ENCODE assay signal across 25 cellular contexts in genomic region chr2:218374795-218375194, GRCh38. TPM values are rescaled to one million over a fixed set of nuclear protein-coding genes. Genes with fewer than 3 reads are reported as not detected.
DNase-seq lines count a peak whose midpoint lies in the region; ATAC-seq and TF ChIP-seq lines count a peak whose summit lies in the region.
"Had no signal": no experiment of that assay in that cellular context is flagged by ENCODE, and none has a peak within 500 bp of the region (broad histone marks: within the 10 kb centered on the region; RNA-seq: fewer than 3 reads in every experiment).

No MANE protein-coding gene starts in this region.

- no peak overlapping the region for H3K18ac ChIP-seq in trophoblast cell (ENCODE audit: low read length)

- no peak overlapping the region for H3K4me3 ChIP-seq in lower lobe of right lung
- H3K4me3 ChIP-seq in H7 (ENCODE audit: insufficient read depth, low read depth, low read length), result no peak overlapping the region
- H3K4me3 ChIP-seq in trophoblast cell (ENCODE audit: low read depth, low read length), result no peak overlapping the region
- H3K4me3 ChIP-seq: SK-N-MC had no signal

- no peak for TF ChIP-seq CTCF in lower lobe of right lung (IDR thresholded peaks at IDR 0.05)

- no peak overlapping the region for H4K12ac ChIP-seq in trophoblast cell (ENCODE audit: low read depth, low read length)

- no peak overlapping the region for H3K23ac ChIP-seq in trophoblast cell (ENCODE audit: low read length)

- DNase-seq in NCI-H226 (peak; percentile 2), amniotic epithelial cell (ENCODE audit: low read depth) (peak; percentile 61), lower lobe of right lung (peak; percentile 4), H7 (no peak), trophoblast cell (no peak), KBM-7 (no peak)
- DNase-seq: C1 segment of cervical spinal cord; CD4-positive, alpha-beta memory T cell; COR-L47; DMS53; NCI-H1048; NCI-H1417; NCI-H1694; NCI-H2029 treated with DMSO at 0.1 percent for 48 hours; NCI-H69; SIG-M5 had no signal

- H3K79me1 ChIP-seq in trophoblast cell (ENCODE audit: low read length), result no peaks in the 10 kb centered on the region

- no peak overlapping the region for H3K14ac ChIP-seq in trophoblast cell (ENCODE audit: low read length)

- no peak overlapping the region for H3K4ac ChIP-seq in trophoblast cell (ENCODE audit: low read depth, low read length)

- H3K4me2 ChIP-seq in trophoblast cell (ENCODE audit: low read length), result no peak overlapping the region
- H3K4me2 ChIP-seq: KMS-11 had no signal

- in situ Hi-C loops in KBM-7 (cut with MboI; ENCODE audit: low pct_unique_long_range_greater_than_20kb, low sequenced_read_pairs), result no loop called here

- intact Hi-C loops in lower lobe of right lung (cut with DNase I), result no loop called here

- no peak overlapping the region for H3K27ac ChIP-seq in lower lobe of right lung
- no peak overlapping the region for H3K27ac ChIP-seq in trophoblast cell (ENCODE audit: low read depth, low read length)
- H3K27ac ChIP-seq: KMS-11 had no signal

- no peak overlapping the region for H2AFZ ChIP-seq in trophoblast cell (ENCODE audit: insufficient read depth, low read length, poor library complexity)

- H3K27me3 ChIP-seq in lower lobe of right lung (ENCODE audit: low read depth), result no peaks in the 10 kb centered on the region
- H3K27me3 ChIP-seq in H7 (ENCODE audit: control insufficient read depth, insufficient read depth, low read length), result no peaks in the 10 kb centered on the region
- no peaks in the 10 kb centered on the region for H3K27me3 ChIP-seq in trophoblast cell (ENCODE audit: insufficient read depth, low read length)

- no peak overlapping the region for H4K91ac ChIP-seq in trophoblast cell (ENCODE audit: low read depth, low read length)

- no peak overlapping the region for H4K8ac ChIP-seq in trophoblast cell (ENCODE audit: low read depth, low read length)

- H3K9me3 ChIP-seq in lower lobe of right lung (no peaks in the 10 kb centered on the region), trophoblast cell (ENCODE audit: insufficient read depth, low read depth, low read length) (no peaks in the 10 kb centered on the region)

- H2BK12ac ChIP-seq in trophoblast cell (ENCODE audit: low read length), result no peak overlapping the region

- H3K4me1 ChIP-seq in lower lobe of right lung, result peaks cover 21% of the 10 kb centered on the region
- H3K4me1 ChIP-seq in trophoblast cell (ENCODE audit: control insufficient read depth in 1 of 2, insufficient read depth in 2 of 2, low read length in 2 of 2), result no peaks in the 10 kb centered on the region

- ATAC-seq in lower lobe of right lung (no peak), HG02763 (IDR thresholded peaks at IDR 0.05; ENCODE audit: unreplicated experiment) (no peak)

- H2BK5ac ChIP-seq in trophoblast cell (ENCODE audit: low read depth, low read length, poor library complexity), result no peak overlapping the region

- H3K36me3 ChIP-seq in lower lobe of right lung, result no peaks in the 10 kb centered on the region
- H3K36me3 ChIP-seq in H7 (replicated peaks; ENCODE audit: control insufficient read depth, insufficient read depth, low read length), result no peaks in the 10 kb centered on the region
- no peaks in the 10 kb centered on the region for H3K36me3 ChIP-seq in trophoblast cell (ENCODE audit: control insufficient read depth in 1 of 2, insufficient read depth in 2 of 2, low read length in 2 of 2)

- no peak overlapping the region for H3K9ac ChIP-seq in trophoblast cell (ENCODE audit: low read length)
- H3K9ac ChIP-seq: KMS-11 had no signal

- H2BK120ac ChIP-seq in trophoblast cell (ENCODE audit: insufficient read depth, low read length, poor library complexity), result no peak overlapping the region

- H2AK5ac ChIP-seq in trophoblast cell (ENCODE audit: low read length), result no peak overlapping the region

- no peaks in the 10 kb centered on the region for H3K79me2 ChIP-seq in trophoblast cell (ENCODE audit: control insufficient read depth, insufficient read depth, low read length, poor library complexity)

- no CpG with 5 or more reads among the region's 4 CpGs for WGBS in trophoblast cell (ENCODE audit: extremely low coverage, insufficient coverage, insufficient read length)

RNA-seq across cellular contexts. Expression of gene SLC11A1, which starts 7.3 kb away (rescaled TPM):
- 419 TPM for total RNA-seq in lower lobe of right lung
- not detected in 2 replicates for total RNA-seq in H7 (2014; rRNA removed; shearing (Covaris generic))
- polyA plus RNA-seq in trophoblast cell (2013), result 0.05 and 0.06 TPM in 2 replicates
- total RNA-seq: Daoy had no signal

RNA-seq across cellular contexts. Expression of gene CATIP, which starts 18.1 kb away (rescaled TPM):
- total RNA-seq in lower lobe of right lung, result 5.6 TPM
- total RNA-seq in H7 (2014; rRNA removed; shearing (Covaris generic)), result 0.76 TPM in 1 of 2 replicates, not detected in the other
- 0.14 and 0.17 TPM in 2 replicates for polyA plus RNA-seq in trophoblast cell (2013)
- total RNA-seq: A673; CD4-positive, alpha-beta memory T cell; Daoy; H4; HT-29; OCI-LY7 had no signal
- polyA plus RNA-seq: CD4-positive, alpha-beta memory T cell had no signal

RNA-seq across cellular contexts. Expression of gene CTDSP1, which starts 24.9 kb away (rescaled TPM):
- total RNA-seq in lower lobe of right lung, result 168 TPM
- total RNA-seq in H7 (2014; rRNA removed; shearing (Covaris generic)), result 25.4 and 29.9 TPM in 2 replicates
- 37.9 and 39.2 TPM in 2 replicates for polyA plus RNA-seq in trophoblast cell (2013)

RNA-seq across cellular contexts. Expression of gene VIL1, which starts 44.1 kb away (rescaled TPM):
- 0.41 TPM for total RNA-seq in lower lobe of right lung
- 0.07 and 3.0 TPM in 2 replicates for total RNA-seq in H7 (2014; rRNA removed; shearing (Covaris generic))
- polyA plus RNA-seq in trophoblast cell (2013), result 0.16 and 0.17 TPM in 2 replicates
- total RNA-seq: A673; CD4-positive, alpha-beta memory T cell; G401; H4 had no signal
- polyA plus RNA-seq: CD4-positive, alpha-beta memory T cell had no signal

Comparison
In these comparisons a context has a peak if more than half of its experiments do, and no peak if none do; other contexts are left out.
1. DNase-seq: peak in NCI-H226 (single experiment), amniotic epithelial cell (single experiment) and lower lobe of right lung (single experiment); none in H7 (single experiment), trophoblast cell (0 of 2) and KBM-7 (single experiment).
2. RNA of gene SLC11A1, which starts 7.3 kb away (total RNA-seq): 419 TPM in lower lobe of right lung (single experiment); not detected in H7; every median in the first group is over 100 times any median in the second.